ENCODE assay signal across 18 cellular contexts in genomic region chr4:188015025-188015778, GRCh38. TPM values are rescaled to one million over a fixed set of nuclear protein-coding genes. Genes with fewer than 3 reads are reported as not detected.
DNase-seq lines count a peak whose midpoint lies in the region; ATAC-seq and TF ChIP-seq lines count a peak whose summit lies in the region.
"Had no signal": no experiment of that assay in that cellular context is flagged by ENCODE, and none has a peak within 500 bp of the region (broad histone marks: within the 10 kb centered on the region; RNA-seq: fewer than 3 reads in every experiment).

No MANE protein-coding gene starts in this region.

- CTCF ChIA-PET in activated CD4-positive, alpha-beta memory T cell treated with anti-CD3 and anti-CD28 coated beads, Interleukin-2, amount 10 ng/mL, durations not matched to agents 7 days and 5 days (lab: Charles Lee): no interaction called here

- no peaks in the 10 kb centered on the region for H3K36me3 Mint-ChIP-seq in GM23338 (ENCODE audit: low read depth)
- H3K36me3 Mint-ChIP-seq in activated CD4-positive, alpha-beta memory T cell treated with anti-CD3 and anti-CD28 coated beads, Interleukin-2, amount 10 ng/mL, durations not matched to agents 7 days and 5 days (ENCODE audit: low read depth): no peaks in the 10 kb centered on the region
- H3K36me3 Mint-ChIP-seq: memory B cell had no signal

- no peaks in the 10 kb centered on the region for H3K79me2 ChIP-seq in GM23338 (replicated peaks; ENCODE audit: insufficient read depth)

- TF ChIP-seq CTCF in GM23338 (conservative IDR thresholded peaks at IDR 0.05; ENCODE audit: low read depth in 2 of 2) (no peak), heart left ventricle (IDR thresholded peaks at IDR 0.05) (no peak)

- H3K27ac Mint-ChIP-seq in GM23338: no peak overlapping the region
- H3K27ac Mint-ChIP-seq in activated CD4-positive, alpha-beta memory T cell treated with anti-CD3 and anti-CD28 coated beads, Interleukin-2, amount 10 ng/mL, durations not matched to agents 7 days and 5 days: no peak overlapping the region
- H3K27ac Mint-ChIP-seq: activated CD8-positive, alpha-beta T cell treated with anti-CD3 and anti-CD28 coated beads, Interleukin-2, amount 10 ng/mL, durations not matched to agents 7 days and 5 days; activated naive CD8-positive, alpha-beta T cell treated with anti-CD3 and anti-CD28 coated beads, Interleukin-2, amount 50 U/mL, for 24 hours; memory B cell had no signal

- H3K4me1 Mint-ChIP-seq in GM23338: peaks cover 36% of the 10 kb centered on the region
- H3K4me1 Mint-ChIP-seq in activated CD4-positive, alpha-beta memory T cell treated with anti-CD3 and anti-CD28 coated beads, Interleukin-2, amount 10 ng/mL, durations not matched to agents 7 days and 5 days: no peaks in the 10 kb centered on the region
- H3K4me1 Mint-ChIP-seq: activated naive CD8-positive, alpha-beta T cell treated with anti-CD3 and anti-CD28 coated beads, Interleukin-2, amount 50 U/mL, for 24 hours; memory B cell had no signal

- H3K9ac ChIP-seq in skeletal muscle satellite cell (ENCODE audit: low read depth, low read length): peak overlapping the region; percentile 31

- H3K27me3 ChIP-seq in GM23338 (ENCODE audit: insufficient read depth): no peaks in the 10 kb centered on the region
- H3K27me3 ChIP-seq in skeletal muscle satellite cell (ENCODE audit: control insufficient read depth, insufficient read depth, low read length): no peaks in the 10 kb centered on the region
- H3K27me3 ChIP-seq in heart left ventricle: peaks cover 0 to 29% (median 0%) of the 10 kb centered on the region in 9 donors

- DNase-seq in GM23338 (ENCODE audit: low spot score): peak; percentile 75
- peak; percentile 51 for DNase-seq in SW480 (ENCODE audit: low spot score)
- peak; percentile 89 for DNase-seq in islet precursor cell
- DNase-seq in heart left ventricle: no peak
- DNase-seq in NCI-H2081 (lab: John Stamatoyannopoulos, UW): no peak
- DNase-seq in activated CD4-positive, alpha-beta memory T cell treated with anti-CD3 and anti-CD28 coated beads, Interleukin-2, amount 10 ng/mL, durations not matched to agents 7 days and 5 days: no peak
- DNase-seq: activated CD8-positive, alpha-beta T cell treated with anti-CD3 and anti-CD28 coated beads, Interleukin-2, amount 10 ng/mL, durations not matched to agents 7 days and 5 days; activated naive CD8-positive, alpha-beta T cell treated with anti-CD3 and anti-CD28 coated beads, Interleukin-2, amount 50 U/mL, for 24 hours; NCI-H1105; NCI-H2171; NCI-H82; retina; RPMI8226; WERI-Rb-1 had no signal

- no peak overlapping the region for H3K4me2 ChIP-seq in GM23338
- no peak overlapping the region for H3K4me2 ChIP-seq in skeletal muscle satellite cell (ENCODE audit: low read length)

- peaks cover 29% of the 10 kb centered on the region for H3K4me1 ChIP-seq in GM23338 (ENCODE audit: insufficient read depth)
- H3K4me1 ChIP-seq in skeletal muscle satellite cell (ENCODE audit: control insufficient read depth, insufficient read depth, low read length): peaks cover 5% of the 10 kb centered on the region
- H3K4me1 ChIP-seq in heart left ventricle: no peaks in the 10 kb centered on the region

- H3K36me3 ChIP-seq in GM23338 (ENCODE audit: insufficient read depth): no peaks in the 10 kb centered on the region
- no peaks in the 10 kb centered on the region for H3K36me3 ChIP-seq in skeletal muscle satellite cell (ENCODE audit: insufficient read depth, low read length)
- H3K36me3 ChIP-seq in heart left ventricle: no peaks in the 10 kb centered on the region
- H3K36me3 ChIP-seq: WERI-Rb-1 had no signal

- H3K27ac ChIP-seq in GM23338 (ENCODE audit: low read depth) (no peak overlapping the region), heart left ventricle (no peak overlapping the region)
- H3K27ac ChIP-seq: WERI-Rb-1 had no signal

- ATAC-seq in GM23338: peak; percentile 60
- no peak for ATAC-seq in GM19023 (IDR thresholded peaks at IDR 0.05; ENCODE audit: unreplicated experiment)
- ATAC-seq in heart left ventricle: no peak
- ATAC-seq: activated CD8-positive, alpha-beta T cell treated with anti-CD3 and anti-CD28 coated beads, Interleukin-2, amount 10 ng/mL, durations not matched to agents 7 days and 5 days; activated naive CD8-positive, alpha-beta T cell treated with anti-CD3 and anti-CD28 coated beads, Interleukin-2, amount 50 U/mL, for 24 hours; K562 had no signal

- no peak overlapping the region for H2AFZ ChIP-seq in GM23338

- intact Hi-C loops in heart left ventricle (cut with DNase I): no loop called here

- H3K27me3 Mint-ChIP-seq in GM23338 (ENCODE audit: insufficient read depth, low read depth, poor library complexity): no peaks in the 10 kb centered on the region
- H3K27me3 Mint-ChIP-seq in activated CD4-positive, alpha-beta memory T cell treated with anti-CD3 and anti-CD28 coated beads, Interleukin-2, amount 10 ng/mL, durations not matched to agents 7 days and 5 days: no peaks in the 10 kb centered on the region
- H3K27me3 Mint-ChIP-seq: activated naive CD8-positive, alpha-beta T cell treated with anti-CD3 and anti-CD28 coated beads, Interleukin-2, amount 50 U/mL, for 24 hours; memory B cell had no signal

- POLR2A ChIA-PET in activated CD4-positive, alpha-beta memory T cell treated with anti-CD3 and anti-CD28 coated beads, Interleukin-2, amount 10 ng/mL, durations not matched to agents 7 days and 5 days (lab: Charles Lee): no interaction called here

- H3F3A ChIP-seq in GM23338 (replicated peaks; ENCODE audit: low read depth): no peaks in the 10 kb centered on the region

- H4K20me1 ChIP-seq in GM23338 (replicated peaks; ENCODE audit: insufficient read depth): no peaks in the 10 kb centered on the region

- H3K9me3 ChIP-seq in skeletal muscle satellite cell (replicated peaks; ENCODE audit: low read length) (no peaks in the 10 kb centered on the region), heart left ventricle (no peaks in the 10 kb centered on the region)

- no peak overlapping the region for H3K4me3 Mint-ChIP-seq in GM23338
- H3K4me3 Mint-ChIP-seq in activated CD4-positive, alpha-beta memory T cell treated with anti-CD3 and anti-CD28 coated beads, Interleukin-2, amount 10 ng/mL, durations not matched to agents 7 days and 5 days: no peak overlapping the region
- H3K4me3 Mint-ChIP-seq: activated CD8-positive, alpha-beta T cell treated with anti-CD3 and anti-CD28 coated beads, Interleukin-2, amount 10 ng/mL, durations not matched to agents 7 days and 5 days; activated naive CD8-positive, alpha-beta T cell treated with anti-CD3 and anti-CD28 coated beads, Interleukin-2, amount 50 U/mL, for 24 hours; memory B cell had no signal

- H3K9me3 Mint-ChIP-seq in GM23338: peaks cover 2% of the 10 kb centered on the region; the same call in 1 of the 3 replicates
- peaks cover 4% of the 10 kb centered on the region for H3K9me3 Mint-ChIP-seq in activated CD4-positive, alpha-beta memory T cell treated with anti-CD3 and anti-CD28 coated beads, Interleukin-2, amount 10 ng/mL, durations not matched to agents 7 days and 5 days

- WGBS in heart left ventricle, 4 donors: 63 to 71% (median 67%) methylated on average over 11 of the region's 11 CpGs

- no peak overlapping the region for H3K4me3 ChIP-seq in GM23338
- no peak overlapping the region for H3K4me3 ChIP-seq in skeletal muscle satellite cell (ENCODE audit: low read length)
- H3K4me3 ChIP-seq in heart left ventricle: no peak overlapping the region
- H3K4me3 ChIP-seq: K562 had no signal

- no peaks in the 10 kb centered on the region for H3K9me2 ChIP-seq in GM23338 (ENCODE audit: insufficient read depth)

- TF ChIP-seq POLR2A in heart left ventricle (IDR thresholded peaks at IDR 0.05): no peak

TF ChIP-seq in GM23338, 12 proteins besides CTCF, POLR2A, EP300 and RAD21 (continues in another document):
- TF ChIP-seq EZH2phosphoT487 (IDR thresholded peaks at IDR 0.05; ENCODE audit: unreplicated experiment): no peak

RNA-seq across cellular contexts. Expression of gene ZFP42, which starts 19.6 kb away (rescaled TPM):
- 111 and 124 TPM in 2 replicates for total RNA-seq in GM23338 (2014; rRNA removed; shearing (Covaris generic))
- polyA plus RNA-seq in GM23338 (2016; fragmentation: Nextera tagmentation; extraction: Ambion mirVana) (70.0 and 70.9 TPM in 2 replicates), heart left ventricle (not detected)
- 0.22 and 0.51 TPM in 2 replicates for total RNA-seq in skeletal muscle satellite cell (2012; rRNA removed)
- under 1 TPM in 1 of 9 donors, not detected in 8; 0.25 TPM for total RNA-seq in heart left ventricle
- total RNA-seq in activated CD4-positive, alpha-beta memory T cell treated with anti-CD3 and anti-CD28 coated beads, Interleukin-2, amount 10 ng/mL, durations not matched to agents 7 days and 5 days: not detected
- total RNA-seq: activated CD8-positive, alpha-beta T cell treated with anti-CD3 and anti-CD28 coated beads, Interleukin-2, amount 10 ng/mL, durations not matched to agents 7 days and 5 days had no signal

Comparison
In these comparisons a context has a peak if more than half of its experiments do, and no peak if none do; other contexts are left out.
1. DNase-seq: peak in GM23338 (single experiment), SW480 (single experiment) and islet precursor cell (single experiment); none in heart left ventricle (0 of 5), NCI-H2081 (0 of 2) and activated CD4-positive, alpha-beta memory T cell treated with anti-CD3 and anti-CD28 coated beads, Interleukin-2, amount 10 ng/mL, durations not matched to agents 7 days and 5 days (single experiment).
2. RNA of gene ZFP42, which starts 19.6 kb away (total RNA-seq): 111 to 124 TPM in GM23338; 0.25 TPM in heart left ventricle and not detected in activated CD4-positive, alpha-beta memory T cell treated with anti-CD3 and anti-CD28 coated beads, Interleukin-2, amount 10 ng/mL, durations not matched to agents 7 days and 5 days; every median in the first group is over 10 times any median in the second.